8 cellular contexts compared by ENCODE assay signal in genomic region chr12:14770495-14771313, GRCh38. TPM values are rescaled to one million over a fixed set of nuclear protein-coding genes. Genes with fewer than 3 reads are reported as not detected.
DNase-seq lines count a peak whose midpoint lies in the region; ATAC-seq, FAIRE-seq and TF ChIP-seq lines count a peak whose summit lies in the region.

No MANE protein-coding gene starts in this region.

- peaks cover 53% of the 10 kb centered on the region for H3K36me3 Mint-ChIP-seq in activated B cell treated with CpG ODN at 0.5 μM for 24 hours (ENCODE audit: low read depth)
- H3K36me3 Mint-ChIP-seq in central memory CD8-positive, alpha-beta T cell (ENCODE audit: insufficient read depth): peaks cover 45% of the 10 kb centered on the region

- POLR2A ChIA-PET in activated B cell treated with CpG ODN at 0.5 μM for 24 hours (lab: Charles Lee): interaction anchor here (0.6 to 8.2 kb wide), 50 partner anchors 8 to 1672 kb away, joined by 3 to 141 read pairs (median 6); partner anchors contain the start of genes ARHGDIB, ATF7IP, C12orf60 and DERA

- H3K27me3 Mint-ChIP-seq in activated B cell treated with CpG ODN at 0.5 μM for 24 hours: no peaks in the 10 kb centered on the region
- no peaks in the 10 kb centered on the region for H3K27me3 Mint-ChIP-seq in central memory CD8-positive, alpha-beta T cell

- H3K4me3 Mint-ChIP-seq in activated B cell treated with CpG ODN at 0.5 μM for 24 hours: peak overlapping the region; percentile 98
- H3K4me3 Mint-ChIP-seq in central memory CD8-positive, alpha-beta T cell: peak overlapping the region; percentile 95

- FAIRE-seq in A204.1 (lab: Jason Lieb, UNC) (peak; percentile 29), islet of Langerhans (lab: Jason Lieb, UNC) (peak; percentile 95)

- peak; percentile 26 for ATAC-seq in GM18867 (IDR thresholded peaks at IDR 0.05; ENCODE audit: unreplicated experiment)
- peak; percentile 23 for ATAC-seq in HG03108 (IDR thresholded peaks at IDR 0.05; ENCODE audit: unreplicated experiment)
- ATAC-seq in activated B cell treated with CpG ODN at 0.5 μM for 24 hours (ENCODE audit: low read depth): peak; percentile 26
- peak; percentile 39 for ATAC-seq in central memory CD8-positive, alpha-beta T cell (replicated peaks; ENCODE audit: extremely low read depth, poor library complexity, severe bottlenecking)

- DNase-seq in NCI-H2227 (lab: John Stamatoyannopoulos, UW; ENCODE audit: unreplicated experiment): peak; percentile 92
- DNase-seq in activated B cell treated with CpG ODN at 0.5 μM for 24 hours: peak; percentile 89
- peak; percentile 95 to 96 for DNase-seq in central memory CD8-positive, alpha-beta T cell (ENCODE audit: low spot score in 2 of 2)
- peak; percentile 83 to 94 for DNase-seq in stimulated activated CD4-positive, alpha-beta T cell treated with anti-CD3 and anti-CD28 coated beads, Interleukin-12 subunit alpha, Interleukin-12 subunit beta, amount 100 ng/mL, for 24 hours (ENCODE audit: low read depth in 2 of 2)

- H3K9me3 Mint-ChIP-seq in activated B cell treated with CpG ODN at 0.5 μM for 24 hours: peaks cover 9% of the 10 kb centered on the region
- peaks cover 5% of the 10 kb centered on the region for H3K9me3 Mint-ChIP-seq in central memory CD8-positive, alpha-beta T cell

- H3K27ac Mint-ChIP-seq in activated B cell treated with CpG ODN at 0.5 μM for 24 hours: peak overlapping the region; percentile 99
- peak overlapping the region; percentile 99 for H3K27ac Mint-ChIP-seq in central memory CD8-positive, alpha-beta T cell (ENCODE audit: low read depth)

- H3K4me1 Mint-ChIP-seq in activated B cell treated with CpG ODN at 0.5 μM for 24 hours: peaks cover 68% of the 10 kb centered on the region
- peaks cover 71% of the 10 kb centered on the region for H3K4me1 Mint-ChIP-seq in central memory CD8-positive, alpha-beta T cell

- intact Hi-C loops in activated B cell treated with CpG ODN at 0.5 μM for 24 hours (cut with micrococcal nuclease): loop anchor here (1.0 to 5.0 kb wide), 14 partner anchors 33 to 1958 kb away; partner anchors contain the start of genes ARHGDIB, ATF7IP, C12orf60 and DDX47

- CTCF ChIA-PET in activated B cell treated with CpG ODN at 0.5 μM for 24 hours (lab: Charles Lee): interaction anchor here (0.6 to 1.6 kb wide), 4 partner anchors 31 to 725 kb away, joined by 3 to 4 read pairs (median 4); no protein-coding TSS in a partner anchor

- no peak for TF ChIP-seq CTCF in activated B cell treated with CpG ODN at 0.5 μM for 24 hours (IDR thresholded peaks at IDR 0.05)

RNA-seq across cellular contexts. Expression of gene WBP11, which starts 32.6 kb away (rescaled TPM):
- 86.3 and 89.4 TPM in 2 replicates for total RNA-seq in activated B cell treated with CpG ODN at 0.5 μM for 24 hours

RNA-seq across cellular contexts. Expression of gene C12orf60, which starts 32.8 kb away (rescaled TPM):
- 0.64 and 0.69 TPM in 2 replicates for total RNA-seq in activated B cell treated with CpG ODN at 0.5 μM for 24 hours

RNA-seq across cellular contexts. Expression of gene SMCO3, which starts 43.3 kb away (rescaled TPM):
- not detected in 2 replicates for total RNA-seq in activated B cell treated with CpG ODN at 0.5 μM for 24 hours

Comparison
In these comparisons a context has a peak if more than half of its experiments do, and no peak if none do; other contexts are left out.
1. Peak in every context shown above with its lines: DNase-seq and ATAC-seq.